Comparison of ENCODE assay signal across 1 cellular context in the genomic region with DNA sequence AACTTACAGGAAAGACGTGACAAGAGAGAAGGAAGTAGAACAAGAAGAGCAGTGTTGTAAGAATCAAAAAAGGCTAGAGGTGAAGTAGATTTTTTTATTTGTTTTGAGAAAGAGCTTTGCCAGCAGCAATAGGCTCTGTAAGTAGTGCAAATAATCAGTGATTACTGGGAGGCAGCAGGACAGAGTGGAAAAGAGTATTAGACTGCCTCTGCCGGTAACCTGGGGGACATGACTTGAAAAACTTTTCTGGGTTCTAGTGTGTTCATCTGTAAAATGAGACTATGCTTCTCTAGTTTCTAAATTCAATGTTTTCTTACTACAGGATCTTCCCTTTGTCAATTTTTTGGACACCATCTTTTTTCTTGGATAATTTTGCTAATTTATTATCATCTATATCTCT.
TF ChIP-seq lines count a peak whose summit lies in the region.

No MANE protein-coding gene starts in this region.

TF ChIP-seq in GM12878, 131 proteins besides CTCF, POLR2A, EP300 and RAD21:
- TF ChIP-seq CEBPZ (IDR thresholded peaks at IDR 0.05; ENCODE audit: low read depth, low read length) (no peak), RFX5 (IDR thresholded peaks at IDR 0.05; ENCODE audit: low read depth, low read length) (no peak), NFYA (IDR thresholded peaks at IDR 0.05; ENCODE audit: borderline replicate concordance, low read depth, low read length) (no peak), HDGF (IDR thresholded peaks at IDR 0.05) (no peak), RBBP5 (conservative IDR thresholded peaks at IDR 0.05) (no peak), HDAC2 (IDR thresholded peaks at IDR 0.05) (no peak), DPF2 (IDR thresholded peaks at IDR 0.05) (no peak), IKZF2 (IDR thresholded peaks at IDR 0.05) (no peak), USF1 (IDR thresholded peaks at IDR 0.05; ENCODE audit: borderline replicate concordance, extremely low read length, insufficient read depth, low read depth, low read length) (no peak)
- TF ChIP-seq, protein P1, sequence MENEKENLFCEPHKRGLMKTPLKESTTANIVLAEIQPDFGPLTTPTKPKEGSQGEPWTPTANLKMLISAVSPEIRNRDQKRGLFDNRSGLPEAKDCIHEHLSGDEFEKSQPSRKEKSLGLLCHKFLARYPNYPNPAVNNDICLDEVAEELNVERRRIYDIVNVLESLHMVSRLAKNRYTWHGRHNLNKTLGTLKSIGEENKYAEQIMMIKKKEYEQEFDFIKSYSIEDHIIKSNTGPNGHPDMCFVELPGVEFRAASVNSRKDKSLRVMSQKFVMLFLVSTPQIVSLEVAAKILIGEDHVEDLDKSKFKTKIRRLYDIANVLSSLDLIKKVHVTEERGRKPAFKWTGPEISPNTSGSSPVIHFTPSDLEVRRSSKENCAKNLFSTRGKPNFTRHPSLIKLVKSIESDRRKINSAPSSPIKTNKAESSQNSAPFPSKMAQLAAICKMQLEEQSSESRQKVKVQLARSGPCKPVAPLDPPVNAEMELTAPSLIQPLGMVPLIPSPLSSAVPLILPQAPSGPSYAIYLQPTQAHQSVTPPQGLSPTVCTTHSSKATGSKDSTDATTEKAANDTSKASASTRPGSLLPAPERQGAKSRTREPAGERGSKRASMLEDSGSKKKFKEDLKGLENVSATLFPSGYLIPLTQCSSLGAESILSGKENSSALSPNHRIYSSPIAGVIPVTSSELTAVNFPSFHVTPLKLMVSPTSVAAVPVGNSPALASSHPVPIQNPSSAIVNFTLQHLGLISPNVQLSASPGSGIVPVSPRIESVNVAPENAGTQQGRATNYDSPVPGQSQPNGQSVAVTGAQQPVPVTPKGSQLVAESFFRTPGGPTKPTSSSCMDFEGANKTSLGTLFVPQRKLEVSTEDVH (IDR thresholded peaks at IDR 0.05; ENCODE audit: low read depth, partially characterized antibody): no peak
